In genomic region chr5:54278979-54279717, GRCh38 we compare ENCODE assay signal across 17 cellular contexts. TPM values are rescaled to one million over a fixed set of nuclear protein-coding genes. Genes with fewer than 3 reads are reported as not detected.
DNase-seq lines count a peak whose midpoint lies in the region; ATAC-seq, FAIRE-seq and TF ChIP-seq lines count a peak whose summit lies in the region.
"Had no signal": no experiment of that assay in that cellular context is flagged by ENCODE, and none has a peak within 500 bp of the region (broad histone marks: within the 10 kb centered on the region; RNA-seq: fewer than 3 reads in every experiment).

No MANE protein-coding gene starts in this region.

- H3K9ac ChIP-seq in GM12878 (ENCODE audit: control insufficient read depth, insufficient read depth, low read length) (no peak overlapping the region), endodermal cell (ENCODE audit: extremely low read depth, low read length, poor library complexity, severe bottlenecking) (no peak overlapping the region)
- H3K9ac ChIP-seq: BLaER1 had no signal

- H3K4me2 ChIP-seq in GM12878 (ENCODE audit: control insufficient read depth, insufficient read depth), result no peak overlapping the region
- H3K4me2 ChIP-seq: BLaER1 had no signal

- no peaks in the 10 kb centered on the region for H3K27me3 ChIP-seq in GM12878 (replicated peaks in 1 of 2; ENCODE audit: control insufficient read depth in 2 of 2, insufficient read depth in 2 of 2, low read length in 1 of 2)
- no peaks in the 10 kb centered on the region for H3K27me3 ChIP-seq in endodermal cell (ENCODE audit: control insufficient read depth, insufficient read depth, low read length, poor library complexity, severe bottlenecking)
- H3K27me3 ChIP-seq: BLaER1 had no signal

- H3K4me3 Mint-ChIP-seq in endodermal cell, result no peak overlapping the region
- H3K4me3 Mint-ChIP-seq in osteocyte (ENCODE audit: unreplicated experiment), result no peak overlapping the region
- H3K4me3 Mint-ChIP-seq: CD8-positive, alpha-beta memory T cell; H9 had no signal

- intact Hi-C loops in GM12878 (cut with micrococcal nuclease; ENCODE audit: unreplicated experiment), result no loop called here

- no peak overlapping the region for H3K27ac ChIP-seq in GM12878 (ENCODE audit: control insufficient read depth, insufficient read depth)
- no peak overlapping the region for H3K27ac ChIP-seq in endodermal cell (ENCODE audit: low read depth, low read length)
- H3K27ac ChIP-seq: 22Rv1, BLaER1, HL-60 had no signal

- peaks cover 18% of the 10 kb centered on the region for H3K4me1 Mint-ChIP-seq in endodermal cell
- peaks cover 2% of the 10 kb centered on the region for H3K4me1 Mint-ChIP-seq in osteocyte (ENCODE audit: unreplicated experiment)

- no peak overlapping the region for H2AFZ ChIP-seq in GM12878 (ENCODE audit: control insufficient read depth, low read depth, low read length)

- H3K9me3 Mint-ChIP-seq in endodermal cell (peaks cover 3% of the 10 kb centered on the region), osteocyte (ENCODE audit: unreplicated experiment) (no peaks in the 10 kb centered on the region)
- H3K9me3 Mint-ChIP-seq: CD8-positive, alpha-beta memory T cell had no signal

- TF ChIP-seq RAD21 in GM12878 (IDR thresholded peaks at IDR 0.05; ENCODE audit: insufficient read depth, low read depth, low read length), result no peak

- DNase-seq in DMS 273 (lab: John Stamatoyannopoulos, UW; ENCODE audit: unreplicated experiment) (peak; percentile 29), DMS 273 treated with DMSO at 0.1 percent for 48 hours (lab: John Stamatoyannopoulos, UW) (no peak), GM12878 (ENCODE audit: low read depth, low spot score) (no peak), endodermal cell (no peak), osteocyte (ENCODE audit: extremely low spot score, unreplicated experiment) (no peak), NCI-H524 (lab: John Stamatoyannopoulos, UW) (no peak)
- DNase-seq: AML-193; CD8-positive, alpha-beta memory T cell; DMS79; GOT3; H9 had no signal

- 69% methylated on average over 4 of the region's 4 CpGs for WGBS in GM12878 (ENCODE audit: insufficient coverage, insufficient replicate concordance, low lambda C conversion rate, missing lambda C conversion rate)
- WGBS in endodermal cell (ENCODE audit: insufficient coverage in 1 of 2, insufficient read length in 1 of 2), 2 experiments, result 90 to 100% methylated on average over 1 to 4 of the region's 4 CpGs

- ATAC-seq in GM12878 (no peak), GM19395 (IDR thresholded peaks at IDR 0.05; ENCODE audit: unreplicated experiment) (no peak), HG03135 (IDR thresholded peaks at IDR 0.05; ENCODE audit: unreplicated experiment) (no peak)

- BruUV-seq in GM12878 (replicated peaks; lab: Mats Ljungman, UMichigan), result TSS peak; percentile 23

- H3K36me3 Mint-ChIP-seq in endodermal cell (ENCODE audit: low read depth) (peaks cover 5% of the 10 kb centered on the region), osteocyte (ENCODE audit: unreplicated experiment) (peaks cover 2% of the 10 kb centered on the region)

- FAIRE-seq in GM12878 (lab: Jason Lieb, UNC), result peak; percentile 49
- FAIRE-seq: GM12891 had no signal

- peak overlapping the region; percentile 41 for H3K27ac Mint-ChIP-seq in endodermal cell
- H3K27ac Mint-ChIP-seq in osteocyte (ENCODE audit: unreplicated experiment), result peak overlapping the region; percentile 47

- CTCF ChIA-PET in GM12878 (lab: Yijun Ruan, JAX), result interaction anchor here (1.0 to 1.1 kb wide), 2 partner anchors 28 to 131 kb away, joined by 3 to 4 read pairs; no protein-coding TSS in a partner anchor

- RAD21 ChIA-PET in GM12878 (lab: Charles Lee; ENCODE audit: unreplicated experiment), result interaction anchor here (0.6 kb wide), 1 partner anchor 154 kb away, joined by 3 read pairs; no protein-coding TSS in a partner anchor

- H3K9me3 ChIP-seq in GM12878 (replicated peaks; ENCODE audit: control insufficient read depth, insufficient read depth, low read length), result no peaks in the 10 kb centered on the region; the same call in 2 of the 3 replicates
- H3K9me3 ChIP-seq in endodermal cell (ENCODE audit: control insufficient read depth, low read length), result peaks cover 11% of the 10 kb centered on the region

- TF ChIP-seq EP300 in GM12878 (IDR thresholded peaks at IDR 0.05; ENCODE audit: borderline replicate concordance in 1 of 2, control insufficient read depth in 1 of 2, low read depth in 2 of 2, low read length in 2 of 2), result no peak

- in situ Hi-C loops in GM12878 (cut with MboI), result no loop called here

- SMC1A ChIA-PET in GM12878 (lab: Charles Lee; ENCODE audit: uncharacterized antibody, unreplicated experiment), result interaction anchor here (0.6 to 1.1 kb wide), 3 partner anchors 9 to 104 kb away, joined by 3 read pairs; no protein-coding TSS in a partner anchor

- TF ChIP-seq CTCF in GM12878 (IDR thresholded peaks at IDR 0.05 in 2 of 3, conservative IDR thresholded peaks at IDR 0.05 in 1 of 3; ENCODE audit: control insufficient read depth in 2 of 3, extremely low read depth in 1 of 3, insufficient read depth in 1 of 3, low read depth in 3 of 3, low read length in 3 of 3) (no peak), endodermal cell (conservative IDR thresholded peaks at IDR 0.05) (no peak), osteocyte (IDR thresholded peaks at IDR 0.05) (no peak)

- POLR2A ChIA-PET in GM12878 (lab: Charles Lee), result no interaction called here

- H3K4me3 ChIP-seq in GM12878, result no peak overlapping the region
- H3K4me3 ChIP-seq in endodermal cell (ENCODE audit: low read length), result peak overlapping the region; percentile 60
- H3K4me3 ChIP-seq: BLaER1 had no signal

- no peaks in the 10 kb centered on the region for H3K79me2 ChIP-seq in GM12878 (ENCODE audit: control insufficient read depth, insufficient read depth, low read length)

- no peak for TF ChIP-seq POLR2A in GM12878 (IDR thresholded peaks at IDR 0.05; ENCODE audit: low read depth, low read length)

- H3K36me3 ChIP-seq in GM12878 (ENCODE audit: control insufficient read depth in 2 of 2, insufficient read depth in 2 of 2, low read length in 1 of 2) (no peaks in the 10 kb centered on the region; a peak in 1 of 4 replicates), endodermal cell (ENCODE audit: control insufficient read depth, insufficient read depth, low read length) (no peaks in the 10 kb centered on the region)

- no peaks in the 10 kb centered on the region for H4K20me1 ChIP-seq in GM12878 (ENCODE audit: control insufficient read depth, insufficient read depth)

- H3K27me3 Mint-ChIP-seq in endodermal cell (ENCODE audit: insufficient read depth) (no peaks in the 10 kb centered on the region), osteocyte (ENCODE audit: unreplicated experiment) (no peaks in the 10 kb centered on the region)
- H3K27me3 Mint-ChIP-seq: CD8-positive, alpha-beta memory T cell had no signal

- no peaks in the 10 kb centered on the region for H3K4me1 ChIP-seq in GM12878 (ENCODE audit: control insufficient read depth, insufficient read depth, low read length)
- H3K4me1 ChIP-seq in endodermal cell (ENCODE audit: control insufficient read depth, insufficient read depth, low read length), result peaks cover 10% of the 10 kb centered on the region
- H3K4me1 ChIP-seq: BLaER1 had no signal

TF ChIP-seq in GM12878, 131 proteins besides CTCF, POLR2A, EP300 and RAD21:
- TF ChIP-seq JUNB (IDR thresholded peaks at IDR 0.05) (no peak), POU2F2 (IDR thresholded peaks at IDR 0.05; ENCODE audit: borderline replicate concordance, low read depth, low read length) (no peak)

RNA-seq across cellular contexts. Expression of gene ARL15, which starts 31.2 kb away (rescaled TPM):
- total RNA-seq in GM12878 (2013; cell fraction: nucleolus; rRNA removed), result 114 and 120 TPM in 2 replicates
- total RNA-seq in GM12878 (2014; rRNA removed) (8.6 and 9.6 TPM in 2 replicates), GM12878 (2014; rRNA removed; fragmentation: Illumina TruSeq; extraction: Trizol) (9.2 and 12.4 TPM in 2 replicates), GM12878 (2021) (6.6 and 7.3 TPM in 2 replicates), endodermal cell (10 to 100 TPM; 23.3 to 24.0 TPM), osteocyte (16.0 and 16.6 TPM in 2 replicates)
- polyA plus RNA-seq in GM12878 (2011; ENCODE audit: low read depth), result 0.79 TPM
- polyA plus RNA-seq in GM12878 (2011; rRNA removed) (11.0 and 11.9 TPM in 2 replicates), GM12878 (2014; fragmentation: Illumina TruSeq; extraction: Trizol) (8.0 and 11.9 TPM in 2 replicates), GM12878 (2014; fragmentation: Nextera tagmentation; extraction: Ambion mirVana) (1 to 10 TPM; 3.6 to 3.7 TPM), GM12878 (2014; rRNA removed) (5.8 and 8.5 TPM in 2 replicates), GM12878 (2016; fragmentation: Nextera tagmentation; extraction: Ambion mirVana) (1 to 10 TPM; 5.8 to 6.7 TPM)
- 6.9 and 7.2 TPM in 2 replicates for polyA plus RNA-seq in GM12878 (2011; cell fraction: cytosol; rRNA removed)
- polyA plus RNA-seq in GM12878 (2011; cell fraction: nucleus; rRNA removed), result 10.5 and 11.4 TPM in 2 replicates
- 2.5 and 3.5 TPM in 2 replicates for polyA plus RNA-seq in GM12878 (2012)
- polyA minus RNA-seq in GM12878 (2011; rRNA and poly(A)+ RNA removed), result 45.4 and 72.3 TPM in 2 replicates
- polyA minus RNA-seq in GM12878 (2011; cell fraction: cytosol; rRNA and poly(A)+ RNA removed), result 8.1 and 9.9 TPM in 2 replicates
- polyA minus RNA-seq in GM12878 (2011; cell fraction: nucleus; rRNA and poly(A)+ RNA removed), result 110 and 143 TPM in 2 replicates
- polyA plus RNA-seq in endodermal cell (2013, experiment 1 of 2), result 24.2 TPM
- 19.3 TPM for polyA plus RNA-seq in endodermal cell (2013, experiment 2 of 2)
